11 cellular contexts compared by ENCODE assay signal in genomic region chr11:86219291-86220193, GRCh38. TPM values are rescaled to one million over a fixed set of nuclear protein-coding genes. Genes with fewer than 3 reads are reported as not detected.
DNase-seq lines count a peak whose midpoint lies in the region; ATAC-seq and TF ChIP-seq lines count a peak whose summit lies in the region.
"Had no signal": no experiment of that assay in that cellular context is flagged by ENCODE, and none has a peak within 500 bp of the region (broad histone marks: within the 10 kb centered on the region; RNA-seq: fewer than 3 reads in every experiment).

No MANE protein-coding gene starts in this region.

- H3K9me3 ChIP-seq in SK-N-SH (no peaks in the 10 kb centered on the region), mucosa of descending colon (no peaks in the 10 kb centered on the region)
- H3K9me3 ChIP-seq: SJSA1 had no signal

- H3K27ac ChIP-seq in SK-N-SH (ENCODE audit: low read depth in 2 of 2, low read length in 1 of 2): no peak overlapping the region
- H3K27ac ChIP-seq: SJSA1 had no signal

- TF ChIP-seq CTCF in SK-N-SH (IDR thresholded peaks at IDR 0.05): no peak
- TF ChIP-seq CTCF in mucosa of descending colon (IDR thresholded peaks at IDR 0.05): no peak

- H3K79me2 ChIP-seq in SK-N-SH (ENCODE audit: insufficient read depth): no peaks in the 10 kb centered on the region

- H3K27me3 ChIP-seq in SK-N-SH (ENCODE audit: insufficient read depth) (no peaks in the 10 kb centered on the region), H7 (ENCODE audit: control insufficient read depth, insufficient read depth, low read length) (no peaks in the 10 kb centered on the region)
- H3K27me3 ChIP-seq: SJSA1 had no signal

- POLR2A ChIA-PET in SK-N-SH (lab: Yijun Ruan, JAX): no interaction called here

- no peaks in the 10 kb centered on the region for H3F3A ChIP-seq in SK-N-SH (replicated peaks; ENCODE audit: insufficient read depth)

- H3K36me3 ChIP-seq in SK-N-SH (replicated peaks in 1 of 2; ENCODE audit: control insufficient read depth in 1 of 2, insufficient read depth in 2 of 2, low read length in 1 of 2): no peaks in the 10 kb centered on the region
- no peaks in the 10 kb centered on the region for H3K36me3 ChIP-seq in mucosa of descending colon (ENCODE audit: low read depth)
- no peaks in the 10 kb centered on the region for H3K36me3 ChIP-seq in H7 (replicated peaks; ENCODE audit: control insufficient read depth, insufficient read depth, low read length)
- H3K36me3 ChIP-seq: SJSA1 had no signal

- H2AFZ ChIP-seq in SK-N-SH (ENCODE audit: low read depth): peak overlapping the region; percentile 84

- H3K4me3 ChIP-seq in SK-N-SH (ENCODE audit: low read depth in 2 of 2, low read length in 1 of 2): no peak overlapping the region
- H3K4me3 ChIP-seq in mucosa of descending colon: no peak overlapping the region
- H3K4me3 ChIP-seq in H7 (ENCODE audit: insufficient read depth, low read depth, low read length): no peak overlapping the region
- H3K4me3 ChIP-seq: A549, SJSA1 had no signal

- no peaks in the 10 kb centered on the region for H4K20me1 ChIP-seq in SK-N-SH (ENCODE audit: insufficient read depth)

- H3K4me1 ChIP-seq in SK-N-SH (ENCODE audit: control insufficient read depth in 1 of 2, insufficient read depth in 2 of 2, low read depth in 1 of 2, low read length in 1 of 2): peaks cover 0 to 5% of the 10 kb centered on the region in 2 experiments; a peak in 2 of 4 replicates
- peaks cover 3% of the 10 kb centered on the region for H3K4me1 ChIP-seq in mucosa of descending colon (ENCODE audit: low read depth)
- H3K4me1 ChIP-seq: A549, SJSA1 had no signal

- intact Hi-C loops in mucosa of descending colon (cut with DNase I, micrococcal nuclease) (loop anchor here in 1 of 2 donors (10.0 kb wide), 2 partner anchors 275 to 365 kb away; partner anchors contain the start of gene CCDC83), left ventricle myocardium superior (cut with micrococcal nuclease) (loop anchor here (10.0 kb wide), 1 partner anchor 365 kb away; the partner anchor contains the start of gene CCDC83)

- no peak for TF ChIP-seq EP300 in SK-N-SH (IDR thresholded peaks at IDR 0.05; ENCODE audit: borderline replicate concordance in 1 of 2, low read depth in 1 of 2, low read length in 1 of 2)

- no peak for TF ChIP-seq RAD21 in SK-N-SH (IDR thresholded peaks at IDR 0.05; ENCODE audit: low read length)

- no peaks in the 10 kb centered on the region for H3K9me2 ChIP-seq in SK-N-SH

- DNase-seq in SK-N-SH: no peak
- DNase-seq in mucosa of descending colon: no peak
- DNase-seq in stimulated activated naive CD4-positive, alpha-beta T cell treated with Interleukin-2 at 50 U/mL for 16 hours (lab: John Stamatoyannopoulos, UW): no peak
- no peak for DNase-seq in left ventricle myocardium superior
- DNase-seq in H7: no peak
- DNase-seq: amniotic stem cell had no signal

- no peak overlapping the region for H3K9ac ChIP-seq in SK-N-SH

- WGBS in SK-N-SH (ENCODE audit: low lambda C conversion rate): 88% methylated on average over 7 of the region's 7 CpGs

- no peak for ATAC-seq in SK-N-SH treated with all-trans-retinoic acid at 6 μM for 48 hours
- ATAC-seq in GM21619 (IDR thresholded peaks at IDR 0.05; ENCODE audit: unreplicated experiment): peak; percentile 64
- peak; percentile 74 for ATAC-seq in HG03378 (IDR thresholded peaks at IDR 0.05; ENCODE audit: unreplicated experiment)
- peak; percentile 45 for ATAC-seq in mucosa of descending colon
- no peak for ATAC-seq in left ventricle myocardium superior

- CTCF ChIA-PET in SK-N-SH (lab: Yijun Ruan, JAX): interaction anchor here (0.7 to 6.2 kb wide), 11 partner anchors 13 to 365 kb away, joined by 3 to 33 read pairs (median 5); partner anchors contain the start of genes CCDC83 and PICALM

- no peak overlapping the region for H3K4me2 ChIP-seq in SK-N-SH

TF ChIP-seq in SK-N-SH, 30 proteins besides CTCF, POLR2A, EP300 and RAD21:
- TF ChIP-seq USF2 (IDR thresholded peaks at IDR 0.05; ENCODE audit: borderline replicate concordance, low read depth, low read length) (no peak), GABPA (IDR thresholded peaks at IDR 0.05; ENCODE audit: low read depth) (no peak), USF1 (IDR thresholded peaks at IDR 0.05; ENCODE audit: borderline replicate concordance, low read depth) (no peak), FOXJ3 (CRISPR knock-in tag; IDR thresholded peaks at IDR 0.05) (no peak), YY1 (IDR thresholded peaks at IDR 0.05; ENCODE audit: low read depth) (no peak), RCOR1 (IDR thresholded peaks at IDR 0.05; ENCODE audit: low read length) (no peak), TCF12 (IDR thresholded peaks at IDR 0.05) (no peak)

TF ChIP-seq in SK-N-SH treated with all-trans-retinoic acid at 6 μM for 48 hours, 23 proteins besides CTCF, POLR2A, EP300 and RAD21:
- TF ChIP-seq BACH2 (CRISPR knock-in tag; IDR thresholded peaks at IDR 0.05; ENCODE audit: borderline replicate concordance) (no peak), CREB5 (CRISPR knock-in tag; IDR thresholded peaks at IDR 0.05; ENCODE audit: low read depth) (no peak), ARNTL (CRISPR knock-in tag; IDR thresholded peaks at IDR 0.05; ENCODE audit: borderline replicate concordance, low read depth) (no peak), ZC3H10 (CRISPR knock-in tag; IDR thresholded peaks at IDR 0.05) (no peak), PPARA (CRISPR knock-in tag; IDR thresholded peaks at IDR 0.05; ENCODE audit: borderline replicate concordance) (no peak), OSR1 (CRISPR knock-in tag; IDR thresholded peaks at IDR 0.05) (no peak), TCF4 (CRISPR knock-in tag; IDR thresholded peaks at IDR 0.05; ENCODE audit: borderline replicate concordance) (no peak), ESRRG (CRISPR knock-in tag; IDR thresholded peaks at IDR 0.05) (no peak), ISL1 (CRISPR knock-in tag; IDR thresholded peaks at IDR 0.05) (no peak), CSRNP3 (CRISPR knock-in tag; IDR thresholded peaks at IDR 0.05) (no peak), SNAI2 (CRISPR knock-in tag; IDR thresholded peaks at IDR 0.05) (no peak), RARB (CRISPR knock-in tag; IDR thresholded peaks at IDR 0.05) (no peak)
- TF ChIP-seq, protein P1, sequence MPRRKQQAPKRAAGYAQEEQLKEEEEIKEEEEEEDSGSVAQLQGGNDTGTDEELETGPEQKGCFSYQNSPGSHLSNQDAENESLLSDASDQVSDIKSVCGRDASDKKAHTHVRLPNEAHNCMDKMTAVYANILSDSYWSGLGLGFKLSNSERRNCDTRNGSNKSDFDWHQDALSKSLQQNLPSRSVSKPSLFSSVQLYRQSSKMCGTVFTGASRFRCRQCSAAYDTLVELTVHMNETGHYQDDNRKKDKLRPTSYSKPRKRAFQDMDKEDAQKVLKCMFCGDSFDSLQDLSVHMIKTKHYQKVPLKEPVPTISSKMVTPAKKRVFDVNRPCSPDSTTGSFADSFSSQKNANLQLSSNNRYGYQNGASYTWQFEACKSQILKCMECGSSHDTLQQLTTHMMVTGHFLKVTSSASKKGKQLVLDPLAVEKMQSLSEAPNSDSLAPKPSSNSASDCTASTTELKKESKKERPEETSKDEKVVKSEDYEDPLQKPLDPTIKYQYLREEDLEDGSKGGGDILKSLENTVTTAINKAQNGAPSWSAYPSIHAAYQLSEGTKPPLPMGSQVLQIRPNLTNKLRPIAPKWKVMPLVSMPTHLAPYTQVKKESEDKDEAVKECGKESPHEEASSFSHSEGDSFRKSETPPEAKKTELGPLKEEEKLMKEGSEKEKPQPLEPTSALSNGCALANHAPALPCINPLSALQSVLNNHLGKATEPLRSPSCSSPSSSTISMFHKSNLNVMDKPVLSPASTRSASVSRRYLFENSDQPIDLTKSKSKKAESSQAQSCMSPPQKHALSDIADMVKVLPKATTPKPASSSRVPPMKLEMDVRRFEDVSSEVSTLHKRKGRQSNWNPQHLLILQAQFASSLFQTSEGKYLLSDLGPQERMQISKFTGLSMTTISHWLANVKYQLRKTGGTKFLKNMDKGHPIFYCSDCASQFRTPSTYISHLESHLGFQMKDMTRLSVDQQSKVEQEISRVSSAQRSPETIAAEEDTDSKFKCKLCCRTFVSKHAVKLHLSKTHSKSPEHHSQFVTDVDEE (CRISPR knock-in tag; IDR thresholded peaks at IDR 0.05): no peak

RNA-seq across cellular contexts. Expression of gene EED, which starts 25.0 kb away (rescaled TPM):
- polyA plus RNA-seq in SK-N-SH (2012; rRNA removed): 12.8 and 14.2 TPM in 2 replicates
- polyA plus RNA-seq in SK-N-SH (2012; cell fraction: cytosol; rRNA removed): 13.3 and 13.9 TPM in 2 replicates
- 21.7 and 33.6 TPM in 2 replicates for polyA plus RNA-seq in SK-N-SH (2012; cell fraction: nucleus; rRNA removed)
- 10 to 100 TPM; 21.9 to 29.6 (median 22.0) TPM for total RNA-seq in mucosa of descending colon
- 14.5 TPM for total RNA-seq in left ventricle myocardium superior
- total RNA-seq in H7 (2014; rRNA removed; shearing (Covaris generic)): 20.0 and 29.2 TPM in 2 replicates

Comparison
In these comparisons a context has a peak if more than half of its experiments do, and no peak if none do; other contexts are left out.
1. ATAC-seq: peak in GM21619 (single experiment), HG03378 (single experiment) and mucosa of descending colon (single experiment); none in SK-N-SH treated with all-trans-retinoic acid at 6 μM for 48 hours (single experiment) and left ventricle myocardium superior (single experiment).